In the genomic region with DNA sequence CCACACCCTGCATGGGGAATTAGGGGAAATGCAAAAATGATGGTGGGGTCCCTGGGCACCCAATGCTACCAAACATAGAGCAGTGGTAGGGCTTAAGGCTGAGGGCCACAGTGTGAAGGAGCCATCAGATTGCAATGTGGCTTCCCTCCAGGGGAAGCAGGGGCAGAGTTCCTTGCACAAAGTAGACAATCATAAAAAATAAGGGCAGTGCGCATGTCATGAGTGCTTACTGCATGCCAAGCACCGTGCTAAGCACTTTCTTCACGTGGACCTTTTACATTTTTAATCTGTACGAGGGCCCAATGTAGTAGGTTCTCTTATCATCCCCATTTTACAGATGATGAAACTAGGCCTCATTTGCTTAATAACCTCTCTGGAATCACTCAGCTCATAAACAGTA, we compare ENCODE assay signal across 25 cellular contexts.
"Had no signal": no experiment of that assay in that cellular context is flagged by ENCODE, and none has a peak within 500 bp of the region (broad histone marks: within the 10 kb centered on the region; RNA-seq: fewer than 3 reads in every experiment).

No MANE protein-coding gene starts in this region.

- DNase-seq: stimulated activated CD4-positive, alpha-beta T cell treated with anti-CD3 and anti-CD28 coated beads, Interleukin-2, amount 100 ng/mL, for 48 hours; stimulated activated CD4-positive, alpha-beta T cell treated with anti-CD3 and anti-CD28 coated beads, Interleukin-4, amount 100 ng/mL, for 1 hour; stimulated activated CD4-positive, alpha-beta T cell treated with anti-CD3 and anti-CD28 coated beads, Interleukin-4, amount 100 ng/mL, for 24 hours; stimulated activated CD4-positive, alpha-beta T cell treated with anti-CD3 and anti-CD28 coated beads, Interleukin-4, amount 100 ng/mL, for 4 hours; stimulated activated CD8-positive, alpha-beta memory T cell treated with anti-CD3 and anti-CD28 coated beads, Interleukin-4, amount 100 ng/mL, for 48 hours; stimulated activated naive B cell treated with anti-CD40 and anti-IgM and Interleukin-4, amounts not matched to agents 10 μg/mL and 1 μg/mL and 100 μg/mL, for 72 hours; stimulated activated naive CD4-positive, alpha-beta T cell; stimulated activated naive CD4-positive, alpha-beta T cell treated with Interleukin-2 at 50 U/mL for 16 hours; stimulated activated naive CD8-positive, alpha-beta T cell treated with anti-CD3 and anti-CD28 coated beads, Interleukin-15, amount 100 ng/mL, for 72 hours; stimulated activated naive CD8-positive, alpha-beta T cell treated with anti-CD3 and anti-CD28 coated beads, Interleukin-15, Interleukin-2, amounts not matched to agents 100 U/mL and 50 U/mL, for 24 hours; stomach; substantia nigra; testis; thyroid gland; tibial artery; transverse colon; upper lobe of left lung; upper lobe of right lung; uterus had no signal

- H3K36me3 ChIP-seq: stomach, suprapubic skin, thoracic aorta, thyroid gland, tibial artery, tibial nerve, transverse colon, upper lobe of left lung, upper lobe of right lung, uterus, vagina had no signal

- H3K9me3 ChIP-seq: stomach, suprapubic skin, testis, thoracic aorta, thyroid gland, tibial artery, tibial nerve, transverse colon, upper lobe of left lung, upper lobe of right lung, uterus, vagina had no signal

- H3K27me3 ChIP-seq: stomach, suprapubic skin, testis, thyroid gland, tibial artery, tibial nerve, transverse colon, upper lobe of left lung, upper lobe of right lung, uterus, vagina had no signal

- H3K27ac ChIP-seq: stomach, suprapubic skin, testis, thoracic aorta, thyroid gland, tibial artery, tibial nerve, transverse colon, upper lobe of left lung, upper lobe of right lung, uterus, vagina had no signal

- ATAC-seq: stimulated activated effector memory CD8-positive, alpha-beta T cell treated with anti-CD3 and anti-CD28 coated beads, Interleukin-12 subunit alpha, Interleukin-12 subunit beta, amount 100 ng/mL, for 72 hours; stimulated activated memory B cell treated with anti-CD40 and anti-IgM and Interleukin-4, amounts not matched to agents 10 μg/mL and 1 μg/mL and 100 μg/mL, for 72 hours; stimulated activated naive B cell treated with anti-CD40 and anti-IgM and Interleukin-4, amounts not matched to agents 10 μg/mL and 1 μg/mL and 100 μg/mL, for 72 hours; stimulated activated naive CD8-positive, alpha-beta T cell treated with anti-CD3 and anti-CD28 coated beads, Interleukin-15, amount 100 ng/mL, for 72 hours; stimulated activated naive CD8-positive, alpha-beta T cell treated with anti-CD3 and anti-CD28 coated beads, Interleukin-15, Interleukin-2, amounts not matched to agents 100 U/mL and 50 U/mL, for 24 hours; upper lobe of right lung had no signal

- H3K4me1 ChIP-seq: stomach, suprapubic skin, testis, thyroid gland, tibial artery, tibial nerve, transverse colon, upper lobe of left lung, upper lobe of right lung, uterus, vagina had no signal

- H3K4me3 ChIP-seq: stomach, suprapubic skin, testis, thoracic aorta, thyroid gland, tibial artery, tibial nerve, transverse colon, upper lobe of left lung, upper lobe of right lung, uterus, vagina had no signal
